Comparison of ENCODE assay signal across 21 cellular contexts in the genomic region with DNA sequence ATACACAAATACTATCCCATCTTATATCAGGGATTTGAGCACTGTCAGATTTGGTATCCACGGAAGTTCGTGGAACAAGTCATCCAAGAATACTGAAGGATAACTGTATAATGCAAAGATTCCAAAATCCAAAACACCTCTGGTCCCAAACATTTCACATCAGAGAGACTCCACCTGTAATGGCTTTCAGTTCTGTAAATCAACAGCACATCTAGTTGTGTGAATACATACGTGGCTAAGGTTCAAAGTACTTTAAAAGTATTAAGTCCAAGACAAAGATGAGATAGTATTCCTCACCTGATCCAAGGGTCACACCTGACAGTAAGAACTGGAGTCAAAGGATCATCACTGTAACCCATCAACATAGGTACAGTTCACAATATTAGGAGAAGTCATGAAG. TPM values are rescaled to one million over a fixed set of nuclear protein-coding genes. Genes with fewer than 3 reads are reported as not detected.
A peak's percentile ranks its signal among the peaks of the same experiment; 100 is the strongest.
DNase-seq lines count a peak whose midpoint lies in the region; ATAC-seq, FAIRE-seq and TF ChIP-seq lines count a peak whose summit lies in the region.
"Had no signal": no experiment of that assay in that cellular context is flagged by ENCODE, and none has a peak within 500 bp of the region (broad histone marks: within the 10 kb centered on the region; RNA-seq: fewer than 3 reads in every experiment).

No MANE protein-coding gene starts in this region.

- H3K9me3 Mint-ChIP-seq in immature natural killer cell (no peaks in the 10 kb centered on the region), osteocyte (ENCODE audit: unreplicated experiment) (peaks cover 4% of the 10 kb centered on the region)
- H3K9me3 Mint-ChIP-seq: activated CD4-positive, alpha-beta T cell treated with anti-CD3 and anti-CD28 coated beads, Interleukin-2, amount 10 ng/mL, durations not matched to agents 24 days and 14 days; stimulated activated naive B cell treated with anti-CD40 and anti-IgM and Interleukin-4, amounts not matched to agents 10 μg/mL and 1 μg/mL and 100 μg/mL, for 72 hours had no signal

- H3K4me1 Mint-ChIP-seq in T-helper 17 cell (peaks cover 85% of the 10 kb centered on the region), immature natural killer cell (peaks cover 93 to 96% of the 10 kb centered on the region in 2 donors), osteocyte (ENCODE audit: unreplicated experiment) (peaks cover 61% of the 10 kb centered on the region)

- no peaks in the 10 kb centered on the region for H3K9me3 ChIP-seq in DOHH2 (ENCODE audit: control insufficient read depth, insufficient read depth, low read length)
- H3K9me3 ChIP-seq in T-helper 17 cell (ENCODE audit: control insufficient read depth, low read length, poor library complexity, severe bottlenecking): no peaks in the 10 kb centered on the region
- H3K9me3 ChIP-seq in small intestine (ENCODE audit: control insufficient read depth, low read depth): no peaks in the 10 kb centered on the region
- H3K9me3 ChIP-seq: lower lobe of right lung, pancreas, right lobe of liver, SJCRH30 had no signal

- peaks cover 99% of the 10 kb centered on the region for H3K79me2 ChIP-seq in DOHH2 (ENCODE audit: control insufficient read depth, low read length)

- peaks cover 67% of the 10 kb centered on the region for H3K4me1 ChIP-seq in DOHH2 (ENCODE audit: control insufficient read depth, low read length)
- H3K4me1 ChIP-seq in small intestine (ENCODE audit: control insufficient read depth in 2 of 2, insufficient read depth in 1 of 2, low read depth in 1 of 2, low read length in 1 of 2): peaks cover 7 to 13% of the 10 kb centered on the region in 2 donors

- no peak overlapping the region for H3K27ac ChIP-seq in DOHH2 (ENCODE audit: low read depth, low read length)
- H3K27ac ChIP-seq in small intestine (ENCODE audit: low read depth in 1 of 2, low read length in 1 of 2): peak overlapping the region in 1 of 2 donors; percentile 64
- H3K27ac ChIP-seq: epithelial cell of prostate, lower lobe of right lung, right lobe of liver, SJCRH30 had no signal

- H3K4me3 Mint-ChIP-seq in T-helper 17 cell: peak overlapping the region; percentile 55
- peak overlapping the region in 2 of 5 donors; percentile 24 to 25 for H3K4me3 Mint-ChIP-seq in immature natural killer cell
- no peak overlapping the region for H3K4me3 Mint-ChIP-seq in osteocyte (ENCODE audit: unreplicated experiment)
- H3K4me3 Mint-ChIP-seq: activated CD4-positive, alpha-beta T cell treated with anti-CD3 and anti-CD28 coated beads, Interleukin-2, amount 10 ng/mL, durations not matched to agents 24 days and 14 days; stimulated activated naive B cell treated with anti-CD40 and anti-IgM and Interleukin-4, amounts not matched to agents 10 μg/mL and 1 μg/mL and 100 μg/mL, for 72 hours had no signal

- H3K27me3 Mint-ChIP-seq in T-helper 17 cell: no peaks in the 10 kb centered on the region
- H3K27me3 Mint-ChIP-seq in immature natural killer cell (ENCODE audit: low read depth in 3 of 3): no peaks in the 10 kb centered on the region
- H3K27me3 Mint-ChIP-seq in osteocyte (ENCODE audit: unreplicated experiment): no peaks in the 10 kb centered on the region
- H3K27me3 Mint-ChIP-seq: activated CD4-positive, alpha-beta T cell treated with anti-CD3 and anti-CD28 coated beads, Interleukin-2, amount 10 ng/mL, durations not matched to agents 24 days and 14 days; stimulated activated naive B cell treated with anti-CD40 and anti-IgM and Interleukin-4, amounts not matched to agents 10 μg/mL and 1 μg/mL and 100 μg/mL, for 72 hours had no signal

- peak overlapping the region; percentile 85 for H3K4me2 ChIP-seq in DOHH2 (ENCODE audit: low read length)

- no peak for TF ChIP-seq CTCF in DOHH2 (IDR thresholded peaks at IDR 0.05; ENCODE audit: low read depth, low read length, poor library complexity, severe bottlenecking)
- TF ChIP-seq CTCF in osteocyte (IDR thresholded peaks at IDR 0.05): no peak

- peak; percentile 67 for FAIRE-seq in small intestine (lab: Jason Lieb, UNC)
- FAIRE-seq: pancreas had no signal

- H3K27me3 ChIP-seq in DOHH2 (ENCODE audit: control insufficient read depth, low read length): no peaks in the 10 kb centered on the region
- H3K27me3 ChIP-seq in small intestine (ENCODE audit: control insufficient read depth in 2 of 2, insufficient read depth in 2 of 2, low read length in 2 of 2): no peaks in the 10 kb centered on the region
- H3K27me3 ChIP-seq: pancreas, right lobe of liver, SJCRH30 had no signal

- 24 to 58% (median 31%) methylated on average over 3 of the region's 3 CpGs for WGBS in small intestine, 3 donors

- H4K20me1 ChIP-seq in DOHH2 (ENCODE audit: control insufficient read depth, insufficient read depth, low read depth, low read length): peaks cover 68% of the 10 kb centered on the region

- H3K36me3 Mint-ChIP-seq in T-helper 17 cell (ENCODE audit: low read depth): peaks cover 4% of the 10 kb centered on the region
- no peaks in the 10 kb centered on the region for H3K36me3 Mint-ChIP-seq in immature natural killer cell
- H3K36me3 Mint-ChIP-seq in osteocyte (ENCODE audit: unreplicated experiment): peaks cover 13% of the 10 kb centered on the region

- DNase-seq in T-helper 17 cell: no peak
- DNase-seq in immature natural killer cell: no peak
- peak; percentile 85 for DNase-seq in small intestine
- no peak for DNase-seq in NCI-H82 treated with DMSO at 0.1 percent for 48 hours (lab: John Stamatoyannopoulos, UW; ENCODE audit: unreplicated experiment)
- DNase-seq in SHP77 treated with DMSO at 0.1 percent for 48 hours (lab: John Stamatoyannopoulos, UW): no peak
- no peak for DNase-seq in osteocyte (ENCODE audit: extremely low spot score, unreplicated experiment)
- DNase-seq: activated CD4-positive, alpha-beta T cell treated with anti-CD3 and anti-CD28 coated beads, Interleukin-2, amount 10 ng/mL, durations not matched to agents 24 days and 14 days; foreskin fibroblast; hippocampal formation; IMR-90; lower lobe of right lung; NCI-H1436; NCI-H2171 treated with DMSO at 0.1 percent for 48 hours; NCI-H748 treated with DMSO at 0.1 percent for 48 hours; OCI-M1; pancreas; right lobe of liver; SJCRH30; stimulated activated naive B cell treated with anti-CD40 and anti-IgM and Interleukin-4, amounts not matched to agents 10 μg/mL and 1 μg/mL and 100 μg/mL, for 72 hours had no signal

- H3F3A ChIP-seq in DOHH2 (ENCODE audit: control insufficient read depth, insufficient read depth): peaks cover 24% of the 10 kb centered on the region

- H3K9me2 ChIP-seq in DOHH2 (replicated peaks; ENCODE audit: control insufficient read depth, low read length): no peaks in the 10 kb centered on the region

- ATAC-seq in T-helper 17 cell: no peak

- H3K4me3 ChIP-seq in DOHH2 (ENCODE audit: low read length): peak overlapping the region; percentile 59; the same call in 1 of the 2 replicates
- no peak overlapping the region for H3K4me3 ChIP-seq in small intestine (ENCODE audit: low read depth in 1 of 2, low read length in 2 of 2)
- H3K4me3 ChIP-seq: lower lobe of right lung, pancreas, right lobe of liver, SJCRH30 had no signal

- peak overlapping the region; percentile 92 for H3K27ac Mint-ChIP-seq in T-helper 17 cell
- H3K27ac Mint-ChIP-seq in immature natural killer cell: peak overlapping the region in 5 of 6 donors; percentile 19 to 72 (median 29)
- no peak overlapping the region for H3K27ac Mint-ChIP-seq in osteocyte (ENCODE audit: unreplicated experiment)
- H3K27ac Mint-ChIP-seq: activated CD4-positive, alpha-beta T cell treated with anti-CD3 and anti-CD28 coated beads, Interleukin-2, amount 10 ng/mL, durations not matched to agents 24 days and 14 days; stimulated activated naive B cell treated with anti-CD40 and anti-IgM and Interleukin-4, amounts not matched to agents 10 μg/mL and 1 μg/mL and 100 μg/mL, for 72 hours had no signal

- peaks cover 17% of the 10 kb centered on the region for H3K36me3 ChIP-seq in DOHH2 (ENCODE audit: control insufficient read depth, low read length)
- no peaks in the 10 kb centered on the region for H3K36me3 ChIP-seq in small intestine (ENCODE audit: control insufficient read depth in 2 of 2, insufficient read depth in 2 of 2, low read length in 2 of 2)
- H3K36me3 ChIP-seq: lower lobe of right lung, pancreas, right lobe of liver had no signal

RNA-seq across cellular contexts. Expression of a gene that starts 54.8 kb away (rescaled TPM):
- total RNA-seq in T-helper 17 cell (100 to 1,000 TPM; 142 to 187 TPM), osteocyte (99.0 and 102 TPM in 2 replicates)
- polyA plus RNA-seq in immature natural killer cell (10 to 100 TPM in 1 of 3 donors, 1 to 10 TPM in 2; 3.3 to 21.9 (median 8.6) TPM), small intestine (10 to 100 TPM; 12.7 to 24.2 (median 16.2) TPM)
